In the genomic region with DNA sequence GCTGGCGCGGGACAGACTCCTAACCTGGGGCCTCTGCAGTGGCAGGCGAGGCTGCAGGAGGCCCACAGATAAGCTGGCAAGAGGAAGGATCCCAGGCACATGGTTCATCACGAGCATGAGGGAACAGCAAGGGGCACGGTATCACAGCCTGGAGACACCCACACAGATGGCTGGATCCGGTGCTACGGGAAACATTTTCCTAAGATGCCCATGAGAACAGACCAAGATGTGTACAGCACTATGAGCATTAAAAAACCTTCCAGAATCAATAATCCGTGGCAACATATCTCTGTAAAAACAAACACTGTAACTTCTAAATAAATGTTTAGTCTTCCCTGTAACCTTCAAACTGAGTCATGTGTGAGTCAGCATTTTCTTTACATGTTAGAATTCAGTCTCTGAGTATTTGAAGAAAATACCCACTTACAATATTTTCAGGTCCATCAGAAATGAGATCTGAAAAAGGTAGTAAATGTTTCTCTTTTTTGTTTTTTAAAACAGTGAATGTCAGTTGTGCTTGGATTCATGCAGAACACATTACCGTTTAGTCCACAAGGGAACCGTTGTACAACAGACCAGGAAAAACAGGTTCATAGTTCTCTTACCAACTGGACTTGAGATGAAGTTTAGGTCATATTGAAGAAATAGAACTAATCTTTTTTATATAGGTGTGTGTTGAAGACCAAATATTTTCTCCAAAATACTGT, we compare ENCODE assay signal across 8 cellular contexts.
DNase-seq lines count a peak whose midpoint lies in the region; ATAC-seq and TF ChIP-seq lines count a peak whose summit lies in the region.

No MANE protein-coding gene starts in this region.

- intact Hi-C loops in sciatic nerve (cut with DNase I) = loop anchor here (5.0 kb wide), 2 partner anchors 155 to 235 kb away; no protein-coding TSS in a partner anchor

- POLR2A ChIA-PET in RWPE1 (lab: Yijun Ruan, JAX; ENCODE audit: low non-redundant PET) = no interaction called here

- H3K9me3 Mint-ChIP-seq in activated T-cell treated with anti-CD3 and anti-CD28 coated beads, Interleukin-2, amount 50 U/mL, for 24 hours = no peaks in the 10 kb centered on the region

- peak; percentile 34 for ATAC-seq in sciatic nerve
- ATAC-seq in HG02642 (IDR thresholded peaks at IDR 0.05; ENCODE audit: poor library complexity, unreplicated experiment) = no peak
- no peak for ATAC-seq in GM18861 (IDR thresholded peaks at IDR 0.05; ENCODE audit: unreplicated experiment)

- no peak overlapping the region for H3K4me3 Mint-ChIP-seq in activated T-cell treated with anti-CD3 and anti-CD28 coated beads, Interleukin-2, amount 50 U/mL, for 24 hours

- H3K27me3 Mint-ChIP-seq in activated T-cell treated with anti-CD3 and anti-CD28 coated beads, Interleukin-2, amount 50 U/mL, for 24 hours = no peaks in the 10 kb centered on the region

- H3K27ac ChIP-seq in RWPE1 = no peak overlapping the region

- CTCF ChIA-PET in RWPE1 (lab: Yijun Ruan, JAX) = interaction anchor here (1.0 to 2.4 kb wide), 5 partner anchors 22 to 209 kb away, joined by 3 to 17 read pairs (median 5); no protein-coding TSS in a partner anchor

- no peaks in the 10 kb centered on the region for H3K36me3 Mint-ChIP-seq in activated T-cell treated with anti-CD3 and anti-CD28 coated beads, Interleukin-2, amount 50 U/mL, for 24 hours (ENCODE audit: low read depth)

- TF ChIP-seq CTCF in RWPE1 (conservative IDR thresholded peaks at IDR 0.05; ENCODE audit: low read depth) (no peak), fibroblast of mammary gland (conservative IDR thresholded peaks at IDR 0.05; ENCODE audit: control insufficient read depth, insufficient read depth, low read depth, low read length) (no peak)

- no peak overlapping the region for H3K27ac Mint-ChIP-seq in activated T-cell treated with anti-CD3 and anti-CD28 coated beads, Interleukin-2, amount 50 U/mL, for 24 hours

- no peak overlapping the region for H3K4me3 ChIP-seq in fibroblast of mammary gland (ENCODE audit: control insufficient read depth, low read depth, low read length)

- DNase-seq in GM03348 (ENCODE audit: low spot score) = peak; percentile 64
- peak; percentile 54 for DNase-seq in RWPE1 (ENCODE audit: low spot score)
- DNase-seq in fibroblast of mammary gland (ENCODE audit: low read depth) = peak; percentile 86
- no peak for DNase-seq in sciatic nerve (ENCODE audit: low spot score)
- DNase-seq in HuH-7 (ENCODE audit: low spot score) = no peak
- no peak for DNase-seq in activated T-cell treated with anti-CD3 and anti-CD28 coated beads, Interleukin-2, amount 50 U/mL, for 24 hours

- peaks cover 6% of the 10 kb centered on the region for H3K4me1 Mint-ChIP-seq in activated T-cell treated with anti-CD3 and anti-CD28 coated beads, Interleukin-2, amount 50 U/mL, for 24 hours (ENCODE audit: low read depth)

Comparison
In these comparisons a context has a peak if more than half of its experiments do, and no peak if none do; other contexts are left out.
1. DNase-seq: peak in GM03348 (single experiment), RWPE1 (single experiment) and fibroblast of mammary gland (single experiment); none in sciatic nerve (single experiment), HuH-7 (single experiment) and activated T-cell treated with anti-CD3 and anti-CD28 coated beads, Interleukin-2, amount 50 U/mL, for 24 hours (single experiment).